ENCODE assay signal across 8 cellular contexts in genomic region chr16:8674413-8675022, GRCh38. TPM values are rescaled to one million over a fixed set of nuclear protein-coding genes. Genes with fewer than 3 reads are reported as not detected.
DNase-seq lines count a peak whose midpoint lies in the region; ATAC-seq and TF ChIP-seq lines count a peak whose summit lies in the region.

Gene ABAT (plus strand): TSS chr16:8674617. CDS start chr16:8735740, 61,123 bp downstream.

- no peaks in the 10 kb centered on the region for H3K36me3 ChIP-seq in brain microvascular endothelial cell (replicated peaks)
- no peaks in the 10 kb centered on the region for H3K36me3 ChIP-seq in iPS-15b (ENCODE audit: control insufficient read depth, insufficient read depth, low read length)
- H3K36me3 ChIP-seq in skeletal muscle satellite cell (ENCODE audit: insufficient read depth, low read length): no peaks in the 10 kb centered on the region

- no peak for TF ChIP-seq CTCF in brain microvascular endothelial cell (IDR thresholded peaks at IDR 0.05; ENCODE audit: low read depth, low read length, missing control alignments)

- DNase-seq in NCI-H1930 (lab: John Stamatoyannopoulos, UW) (peak; percentile 75 to 85), UCSD-AML1 (lab: John Stamatoyannopoulos, UW; ENCODE audit: unreplicated experiment) (peak; percentile 75), brain microvascular endothelial cell (peak; percentile 65), NK-92 (lab: John Stamatoyannopoulos, UW; ENCODE audit: unreplicated experiment) (no peak)

- in situ Hi-C loops in brain microvascular endothelial cell (cut with HindIII; ENCODE audit: low pct_ligation_motif_present, low sequenced_read_pairs): no loop called here

- peak within 1 kb of the TSS; percentile 98 for H3K4me2 ChIP-seq in skeletal muscle satellite cell (ENCODE audit: low read length)

- H3K4me1 ChIP-seq in iPS-15b (ENCODE audit: control insufficient read depth, insufficient read depth, low read length): no peaks in the 10 kb centered on the region
- H3K4me1 ChIP-seq in skeletal muscle satellite cell (ENCODE audit: control insufficient read depth, insufficient read depth, low read length): peaks cover 10% of the 10 kb centered on the region

- H3K9me3 ChIP-seq in iPS-15b (ENCODE audit: control insufficient read depth, insufficient read depth, low read length): no peaks in the 10 kb centered on the region
- H3K9me3 ChIP-seq in skeletal muscle satellite cell (replicated peaks; ENCODE audit: low read length): no peaks in the 10 kb centered on the region

- no peak within 1 kb of the TSS for H3K27ac ChIP-seq in brain microvascular endothelial cell

- H3K9ac ChIP-seq in iPS-15b (ENCODE audit: low read depth, low read length) (peak within 1 kb of the TSS; percentile 47), skeletal muscle satellite cell (ENCODE audit: low read depth, low read length) (peak within 1 kb of the TSS; percentile 76)

- H3K27me3 ChIP-seq in brain microvascular endothelial cell (replicated peaks) (no peaks in the 10 kb centered on the region), iPS-15b (ENCODE audit: control insufficient read depth, insufficient read depth, low read length) (peaks cover 26% of the 10 kb centered on the region), skeletal muscle satellite cell (ENCODE audit: control insufficient read depth, insufficient read depth, low read length) (peaks cover 9% of the 10 kb centered on the region)

- ATAC-seq in GM18508 (IDR thresholded peaks at IDR 0.05; ENCODE audit: insufficient read depth, unreplicated experiment) (peak; percentile 82), HG02885 (IDR thresholded peaks at IDR 0.05; ENCODE audit: poor library complexity, unreplicated experiment) (peak; percentile 100)

- H3K4me3 ChIP-seq in brain microvascular endothelial cell (ENCODE audit: low read depth, low read length) (peak within 1 kb of the TSS; percentile 66), iPS-15b (ENCODE audit: low read depth, low read length) (peak within 1 kb of the TSS; percentile 82), skeletal muscle satellite cell (ENCODE audit: low read length) (peak within 1 kb of the TSS; percentile 87)

RNA-seq across cellular contexts. Expression of gene ABAT, which starts in this region (rescaled TPM):
- total RNA-seq in skeletal muscle satellite cell (2012; rRNA removed): 1.5 and 2.8 TPM in 2 replicates
